Comparison of ENCODE assay signal across 8 cellular contexts in the genomic region with DNA sequence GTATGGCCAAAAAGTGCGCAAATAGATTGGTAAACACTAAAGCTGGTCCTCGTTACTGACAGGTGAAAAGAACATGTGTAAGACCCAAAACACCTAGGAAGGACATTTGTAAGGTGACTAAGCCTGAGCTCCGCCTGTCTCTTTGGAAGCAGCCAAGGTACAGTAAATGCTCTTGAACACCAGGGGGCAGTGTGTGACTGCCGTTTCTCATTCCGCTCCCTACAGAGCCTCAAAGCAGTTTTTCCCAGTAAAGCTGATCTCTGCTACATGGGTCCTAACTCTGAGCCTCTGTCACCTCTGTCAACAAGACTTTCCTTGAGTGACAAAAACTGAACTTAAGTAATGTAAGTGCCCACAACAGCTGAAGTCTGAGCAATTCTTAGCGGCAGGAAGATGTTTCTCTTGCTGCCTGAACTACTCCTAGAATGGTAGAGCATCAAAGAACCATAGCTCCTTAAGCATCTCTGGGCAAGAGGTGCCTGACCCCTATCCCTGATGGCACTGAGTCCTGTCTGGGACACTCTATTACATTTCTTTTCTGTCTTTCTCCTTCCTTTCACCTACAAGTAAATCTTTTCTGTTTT.
DNase-seq lines count a peak whose midpoint lies in the region; ATAC-seq, FAIRE-seq and TF ChIP-seq lines count a peak whose summit lies in the region.

No MANE protein-coding gene starts in this region.

- no peaks in the 10 kb centered on the region for H3K36me3 Mint-ChIP-seq in natural killer cell

- no peak overlapping the region for H3K4me3 ChIP-seq in esophagus muscularis mucosa
- no peak overlapping the region for H3K4me3 ChIP-seq in suprapubic skin

- H3K27ac ChIP-seq in esophagus muscularis mucosa (replicated peaks in 1 of 4) (no peak overlapping the region), suprapubic skin (no peak overlapping the region)

- no peak for FAIRE-seq in D721Med (lab: Jason Lieb, UNC)

- no peak overlapping the region for H3K27ac Mint-ChIP-seq in natural killer cell

- H3K9me3 ChIP-seq in esophagus muscularis mucosa = no peaks in the 10 kb centered on the region
- H3K9me3 ChIP-seq in suprapubic skin = no peaks in the 10 kb centered on the region

- H3K4me3 Mint-ChIP-seq in natural killer cell = no peak overlapping the region

- peaks cover 29 to 35% of the 10 kb centered on the region in 2 donors for H3K27me3 Mint-ChIP-seq in natural killer cell (ENCODE audit: low read depth in 2 of 2)

- TF ChIP-seq CTCF in D721Med (IDR thresholded peaks at IDR 0.05; ENCODE audit: insufficient read depth, missing control alignments) (peak; percentile 89), esophagus muscularis mucosa (IDR thresholded peaks at IDR 0.05) (peak; percentile 85 to 92 (median 87)), natural killer cell (IDR thresholded peaks at IDR 0.05) (peak; percentile 81), suprapubic skin (IDR thresholded peaks at IDR 0.05) (peak; percentile 71 to 87)

- 22% methylated on average over 3 of the region's 6 CpGs for WGBS in esophagus muscularis mucosa
- 11% methylated on average over 6 of the region's 6 CpGs for WGBS in suprapubic skin

- H3K4me1 ChIP-seq in esophagus muscularis mucosa = peaks cover 9 to 35% (median 32%) of the 10 kb centered on the region in 4 donors
- H3K4me1 ChIP-seq in suprapubic skin = peaks cover 12% of the 10 kb centered on the region

- intact Hi-C loops in esophagus muscularis mucosa (cut with DNase I) = loop anchor here (2.0 to 5.0 kb wide), 3 partner anchors 36 to 892 kb away; no protein-coding TSS in a partner anchor
- intact Hi-C loops in natural killer cell (cut with micrococcal nuclease) = loop anchor here (1.0 to 5.0 kb wide), 4 partner anchors 901 to 1896 kb away; no protein-coding TSS in a partner anchor

- H3K36me3 ChIP-seq in esophagus muscularis mucosa (no peaks in the 10 kb centered on the region), suprapubic skin (no peaks in the 10 kb centered on the region)

- no peaks in the 10 kb centered on the region for H3K9me3 Mint-ChIP-seq in natural killer cell

- TF ChIP-seq POLR2A in esophagus muscularis mucosa (IDR thresholded peaks at IDR 0.05; ENCODE audit: low read depth) (no peak), suprapubic skin (IDR thresholded peaks at IDR 0.05) (no peak)

- ATAC-seq in GM19455 (IDR thresholded peaks at IDR 0.05; ENCODE audit: unreplicated experiment) = peak; percentile 70
- peak; percentile 73 for ATAC-seq in HG03460 (IDR thresholded peaks at IDR 0.05; ENCODE audit: unreplicated experiment)
- ATAC-seq in natural killer cell = peak; percentile 79 to 80 (median 80)

- H3K27me3 ChIP-seq in esophagus muscularis mucosa (no peaks in the 10 kb centered on the region), suprapubic skin (peaks cover 18% of the 10 kb centered on the region)

- TF ChIP-seq EP300 in esophagus muscularis mucosa (IDR thresholded peaks at IDR 0.05) = no peak
- TF ChIP-seq EP300 in suprapubic skin (IDR thresholded peaks at IDR 0.05) = no peak

- H3K4me1 Mint-ChIP-seq in natural killer cell = peaks cover 12 to 18% of the 10 kb centered on the region in 2 donors

- peak; percentile 29 for DNase-seq in D721Med (ENCODE audit: insufficient read length, low spot score)
- peak; percentile 61 for DNase-seq in NCI-H82 treated with DMSO at 0.1 percent for 48 hours (lab: John Stamatoyannopoulos, UW; ENCODE audit: unreplicated experiment)
- DNase-seq in activated CD8-positive, alpha-beta memory T cell treated with anti-CD3 and anti-CD28 coated beads, Interleukin-2, amount 50 U/mL, for 24 hours (ENCODE audit: extremely low read depth) = peak; percentile 13
- DNase-seq in esophagus muscularis mucosa (ENCODE audit: extremely low spot score) = no peak
- peak; percentile 24 for DNase-seq in natural killer cell
- DNase-seq in suprapubic skin (ENCODE audit: low spot score in 2 of 2) = peak in 1 of 2 donors; percentile 80
